In the genomic region with DNA sequence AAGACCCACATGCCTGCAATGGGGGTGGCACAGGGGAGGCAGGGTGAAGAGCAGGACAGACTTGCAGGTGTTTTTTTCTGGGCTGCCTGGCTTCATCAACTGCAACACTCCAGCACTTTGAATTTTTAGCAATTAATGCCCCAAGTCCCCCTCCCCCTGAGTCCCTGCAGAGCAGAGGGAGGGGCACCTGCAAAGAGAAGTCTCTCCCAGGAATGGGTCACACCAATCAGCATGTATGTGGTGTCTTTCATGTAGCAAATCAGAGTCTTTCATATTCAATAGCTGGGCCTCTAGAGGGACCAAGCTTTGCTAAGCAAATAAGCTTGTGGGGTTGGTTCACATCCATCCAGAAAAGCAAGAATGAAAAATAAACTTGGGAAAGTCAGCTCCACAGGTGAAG, we compare ENCODE assay signal across 20 cellular contexts.
DNase-seq lines count a peak whose midpoint lies in the region.
"Had no signal": no experiment of that assay in that cellular context is flagged by ENCODE, and none has a peak within 500 bp of the region (broad histone marks: within the 10 kb centered on the region; RNA-seq: fewer than 3 reads in every experiment).

No MANE protein-coding gene starts in this region.

- DNase-seq in DMS79 treated with DMSO at 0.1 percent for 48 hours (lab: John Stamatoyannopoulos, UW) (peak; percentile 46), HAP-1 (ENCODE audit: low spot score in 2 of 2) (peak; percentile 44 to 52), NCI-H345 treated with DMSO at 0.1 percent for 48 hours (lab: John Stamatoyannopoulos, UW; ENCODE audit: unreplicated experiment) (peak; percentile 71), iPS DF 19.7 (ENCODE audit: low read depth, low spot score) (peak; percentile 64), COLO668 (lab: John Stamatoyannopoulos, UW; ENCODE audit: unreplicated experiment) (no peak), HPDE6-E6E7 (ENCODE audit: extremely low spot score) (no peak), amniotic stem cell (lab: John Stamatoyannopoulos, UW) (no peak)
- no peak for DNase-seq in stimulated activated CD4-positive, alpha-beta T cell treated with anti-CD3 and anti-CD28 coated beads, Interleukin-2, amount 100 ng/mL, for 48 hours
- DNase-seq: activated CD4-positive, alpha-beta memory T cell treated with anti-CD3 and anti-CD28 coated beads, Interleukin-2, amount 10 ng/mL, durations not matched to agents 7 days and 5 days; activated naive CD8-positive, alpha-beta T cell treated with anti-CD3 and anti-CD28 coated beads, Interleukin-2, amount 10 ng/mL, durations not matched to agents 7 days and 5 days; CD4-positive, CD25-positive, alpha-beta regulatory T cell; dermis blood vessel endothelial cell; HCEC 1CT; IMR-90; NCI-H1694; NK-92 treated with Interleukin-12 subunit alpha and Interleukin-12 subunit beta, amount 100 ng/mL, for 24 hours; psoas muscle; SJCRH30; T-cell; trophoblast cell had no signal

- in situ Hi-C loops in HAP-1 (cut with MboI; ENCODE audit: low sequenced_read_pairs) = no loop called here

- peaks cover 11% of the 10 kb centered on the region for H3K4me1 ChIP-seq in HAP-1
- H3K4me1 ChIP-seq: psoas muscle, SJCRH30 had no signal

- peaks cover 6% of the 10 kb centered on the region; the same call in 1 of the 2 replicates for H3K27me3 ChIP-seq in HAP-1 (ENCODE audit: low read depth)
- H3K27me3 ChIP-seq: SJCRH30 had no signal

- no peaks in the 10 kb centered on the region for H3K36me3 ChIP-seq in HAP-1 (replicated peaks)
- H3K36me3 ChIP-seq: SJCRH30 had no signal

- H3K4me3 ChIP-seq in HAP-1 = no peak overlapping the region
- H3K4me3 ChIP-seq: psoas muscle, SJCRH30 had no signal

- H3K9me3 ChIP-seq in HAP-1 = no peaks in the 10 kb centered on the region
- H3K9me3 ChIP-seq: psoas muscle, SJCRH30 had no signal

Comparison
In these comparisons a context has a peak if more than half of its experiments do, and no peak if none do; other contexts are left out.
1. DNase-seq: peak in DMS79 treated with DMSO at 0.1 percent for 48 hours (single experiment), HAP-1 (2 of 2), NCI-H345 treated with DMSO at 0.1 percent for 48 hours (single experiment) and iPS DF 19.7 (single experiment); none in stimulated activated CD4-positive, alpha-beta T cell treated with anti-CD3 and anti-CD28 coated beads, Interleukin-2, amount 100 ng/mL, for 48 hours (0 of 2), COLO668 (single experiment), HPDE6-E6E7 (single experiment) and amniotic stem cell (single experiment).